In the genomic region with DNA sequence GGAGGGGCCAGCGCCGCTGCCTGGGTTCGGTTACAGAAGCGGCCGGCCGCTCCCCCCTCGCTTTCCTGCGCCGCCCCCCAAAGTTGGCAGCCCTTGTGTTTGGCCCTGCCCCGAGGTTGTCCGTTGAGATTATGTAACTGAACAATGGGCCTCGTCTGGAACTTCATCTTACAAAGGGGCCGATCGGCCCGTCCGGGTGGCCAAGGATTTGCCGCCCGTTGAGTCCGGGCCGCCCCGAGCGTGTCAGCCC, we compare ENCODE assay signal across 8 cellular contexts. TPM values are rescaled to one million over a fixed set of nuclear protein-coding genes. Genes with fewer than 3 reads are reported as not detected.
DNase-seq lines count a peak whose midpoint lies in the region; TF ChIP-seq lines count a peak whose summit lies in the region.

No MANE protein-coding gene starts in this region.

- no peak for DNase-seq in GM23248
- DNase-seq in epithelial cell of esophagus (ENCODE audit: low read depth): no peak
- peak; percentile 67 for DNase-seq in neural progenitor cell (ENCODE audit: low spot score)
- DNase-seq in NCI-H774 (lab: John Stamatoyannopoulos, UW): no peak
- no peak for DNase-seq in A172 (ENCODE audit: low spot score)
- DNase-seq in KG1 (lab: John Stamatoyannopoulos, UW): no peak
- DNase-seq in cortex of kidney (lab: John Stamatoyannopoulos, UW): no peak

- peaks cover 36% of the 10 kb centered on the region for H3K4me1 ChIP-seq in GM23248 (ENCODE audit: insufficient read depth)
- H3K4me1 ChIP-seq in neural progenitor cell: peaks cover 32% of the 10 kb centered on the region

- H3K9me3 Mint-ChIP-seq in T-helper 1 cell treated with Interleukin-12 subunit alpha and Interleukin-12 subunit beta and Interleukin-4 antibody, amounts not matched to agents 30 μg/mL and 1 μg/mL, for 36 hours: no peaks in the 10 kb centered on the region
- no peaks in the 10 kb centered on the region for H3K9me3 Mint-ChIP-seq in neural progenitor cell

- no peaks in the 10 kb centered on the region for H3K9me2 ChIP-seq in GM23248 (ENCODE audit: insufficient read depth)

- peaks cover 32% of the 10 kb centered on the region for H3F3A ChIP-seq in GM23248 (ENCODE audit: insufficient read depth)
- peaks cover 27% of the 10 kb centered on the region for H3F3A ChIP-seq in neural progenitor cell (ENCODE audit: low read depth)

- H3K79me2 ChIP-seq in GM23248 (ENCODE audit: insufficient read depth) (peaks cover 54% of the 10 kb centered on the region), neural progenitor cell (ENCODE audit: low read depth) (peaks cover 59% of the 10 kb centered on the region)

- H3K36me3 ChIP-seq in GM23248 (ENCODE audit: low read depth) (peaks cover 34% of the 10 kb centered on the region), neural progenitor cell (peaks cover 12% of the 10 kb centered on the region)

- H3K9me3 ChIP-seq in GM23248 (ENCODE audit: low read depth) (no peaks in the 10 kb centered on the region), neural progenitor cell (ENCODE audit: low read depth) (no peaks in the 10 kb centered on the region)

- peak overlapping the region; percentile 91 for H3K27ac Mint-ChIP-seq in T-helper 1 cell treated with Interleukin-12 subunit alpha and Interleukin-12 subunit beta and Interleukin-4 antibody, amounts not matched to agents 30 μg/mL and 1 μg/mL, for 36 hours
- H3K27ac Mint-ChIP-seq in neural progenitor cell: peak overlapping the region; percentile 93

- H3K27ac ChIP-seq in GM23248: peak overlapping the region; percentile 93
- no peak overlapping the region for H3K27ac ChIP-seq in neural progenitor cell

- TF ChIP-seq CTCF in epithelial cell of esophagus (IDR thresholded peaks at IDR 0.05; ENCODE audit: insufficient read depth, low read depth, low read length, missing control alignments) (no peak), neural progenitor cell (IDR thresholded peaks at IDR 0.05) (no peak)

- H3K9ac ChIP-seq in GM23248 (peak overlapping the region; percentile 93), neural progenitor cell (peak overlapping the region; percentile 77)

- 1 to 2% methylated on average over 19 to 22 of the region's 22 CpGs for WGBS in GM23248 (ENCODE audit: low coverage in 1 of 2, low lambda C conversion rate in 2 of 2, missing lambda C conversion rate in 2 of 2), 2 experiments

- peak overlapping the region; percentile 86 for H3K4me3 ChIP-seq in GM23248
- peak overlapping the region; percentile 85 for H3K4me3 ChIP-seq in epithelial cell of esophagus (ENCODE audit: low read length)
- peak overlapping the region; percentile 73 for H3K4me3 ChIP-seq in neural progenitor cell

- H2AFZ ChIP-seq in GM23248 (peak overlapping the region; percentile 75), neural progenitor cell (replicated peaks) (no peak overlapping the region)

- peaks cover 44% of the 10 kb centered on the region for H3K36me3 Mint-ChIP-seq in T-helper 1 cell treated with Interleukin-12 subunit alpha and Interleukin-12 subunit beta and Interleukin-4 antibody, amounts not matched to agents 30 μg/mL and 1 μg/mL, for 36 hours (ENCODE audit: low read depth)
- peaks cover 29% of the 10 kb centered on the region for H3K36me3 Mint-ChIP-seq in neural progenitor cell

- no peaks in the 10 kb centered on the region for H4K20me1 ChIP-seq in GM23248 (ENCODE audit: insufficient read depth)
- H4K20me1 ChIP-seq in neural progenitor cell (ENCODE audit: low read depth): peaks cover 50% of the 10 kb centered on the region

- H3K27me3 Mint-ChIP-seq in T-helper 1 cell treated with Interleukin-12 subunit alpha and Interleukin-12 subunit beta and Interleukin-4 antibody, amounts not matched to agents 30 μg/mL and 1 μg/mL, for 36 hours (ENCODE audit: low read depth): peaks cover 8% of the 10 kb centered on the region
- peaks cover 6% of the 10 kb centered on the region for H3K27me3 Mint-ChIP-seq in neural progenitor cell (ENCODE audit: insufficient read depth, low read depth)

- in situ Hi-C loops in GM23248 (cut with MboI): no loop called here

- H3K27me3 ChIP-seq in GM23248 (replicated peaks; ENCODE audit: insufficient read depth) (no peaks in the 10 kb centered on the region), neural progenitor cell (peaks cover 13% of the 10 kb centered on the region)

- H3K4me2 ChIP-seq in GM23248 (ENCODE audit: unreplicated experiment): peak overlapping the region; percentile 95
- H3K4me2 ChIP-seq in neural progenitor cell: peak overlapping the region; percentile 82

- H3K4me3 Mint-ChIP-seq in T-helper 1 cell treated with Interleukin-12 subunit alpha and Interleukin-12 subunit beta and Interleukin-4 antibody, amounts not matched to agents 30 μg/mL and 1 μg/mL, for 36 hours: peak overlapping the region; percentile 97
- peak overlapping the region; percentile 98 for H3K4me3 Mint-ChIP-seq in neural progenitor cell

- peaks cover 35% of the 10 kb centered on the region for H3K4me1 Mint-ChIP-seq in T-helper 1 cell treated with Interleukin-12 subunit alpha and Interleukin-12 subunit beta and Interleukin-4 antibody, amounts not matched to agents 30 μg/mL and 1 μg/mL, for 36 hours (ENCODE audit: low read depth)
- peaks cover 47% of the 10 kb centered on the region for H3K4me1 Mint-ChIP-seq in neural progenitor cell

RNA-seq across cellular contexts. Expression of gene WEE1, which starts 1.0 kb away (rescaled TPM):
- 28.1 and 35.2 TPM in 2 replicates for total RNA-seq in GM23248 (2014; rRNA removed; shearing (Covaris generic))
- polyA plus RNA-seq in GM23248 (2016; fragmentation: Nextera tagmentation; extraction: Ambion mirVana): 11.8 and 13.1 TPM in 2 replicates
- 123 and 156 TPM in 2 replicates for total RNA-seq in neural progenitor cell (ENCODE audit: low replicate concordance)
- 77.8 and 85.7 TPM in 2 replicates for total RNA-seq in A172 (2014; rRNA removed; shearing (Covaris generic))
